ENCODE assay signal across 17 cellular contexts in the genomic region with DNA sequence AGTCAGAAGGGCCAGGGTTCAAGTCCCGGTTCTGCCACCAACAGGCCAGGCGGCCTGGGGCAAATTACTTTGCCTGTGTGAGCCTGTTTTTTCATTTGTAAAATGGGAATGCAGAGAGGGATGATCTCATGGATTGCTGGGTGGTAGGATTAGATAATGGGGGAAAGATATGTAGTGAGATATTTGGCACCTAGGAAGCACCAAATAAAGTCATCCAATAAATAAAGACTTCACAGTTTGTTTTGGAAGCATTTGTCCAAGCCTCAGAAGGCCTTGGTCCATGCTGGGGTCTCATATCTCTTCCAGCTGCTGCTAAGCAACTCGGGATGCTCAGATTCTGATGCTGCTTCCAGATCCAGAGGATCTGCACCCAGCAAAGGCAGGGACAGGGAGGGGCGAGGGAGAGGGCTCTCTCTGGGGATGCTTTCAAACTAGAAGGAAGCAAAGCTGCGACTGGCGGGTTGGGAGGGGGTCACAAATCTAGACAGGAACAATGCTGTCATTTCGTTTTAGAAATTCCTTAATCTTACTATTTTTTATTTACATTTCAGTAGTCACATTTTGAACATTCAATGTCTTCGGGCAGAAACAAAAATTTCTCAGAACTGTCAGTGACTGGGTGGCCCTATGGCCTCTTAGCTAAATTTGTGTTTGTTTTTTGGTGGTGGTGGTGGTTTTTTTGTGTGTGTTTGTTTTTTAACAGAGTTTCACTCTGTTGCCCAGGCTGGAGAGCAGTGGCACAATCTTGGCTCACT.
A peak's percentile ranks its signal among the peaks of the same experiment; 100 is the strongest.
DNase-seq lines count a peak whose midpoint lies in the region; ATAC-seq and TF ChIP-seq lines count a peak whose summit lies in the region.
"Had no signal": no experiment of that assay in that cellular context is flagged by ENCODE, and none has a peak within 500 bp of the region (broad histone marks: within the 10 kb centered on the region; RNA-seq: fewer than 3 reads in every experiment).

No MANE protein-coding gene starts in this region.

- no peaks in the 10 kb centered on the region for H3K36me3 Mint-ChIP-seq in stimulated activated naive B cell treated with anti-CD40 and anti-IgM and Interleukin-4, amounts not matched to agents 10 μg/mL and 1 μg/mL and 100 μg/mL, for 72 hours

- H3K4me3 ChIP-seq in Peyer's patch (no peak overlapping the region), esophagus squamous epithelium (no peak overlapping the region), mucosa of rectum (ENCODE audit: low read length in 2 of 2) (no peak overlapping the region), tibial nerve (no peak overlapping the region)
- H3K4me3 ChIP-seq: GM12878 had no signal

- TF ChIP-seq POLR2A in Peyer's patch (IDR thresholded peaks at IDR 0.05) (no peak), esophagus squamous epithelium (IDR thresholded peaks at IDR 0.05) (no peak), tibial nerve (IDR thresholded peaks at IDR 0.05) (no peak)

- no peaks in the 10 kb centered on the region for H3K4me1 Mint-ChIP-seq in stimulated activated naive B cell treated with anti-CD40 and anti-IgM and Interleukin-4, amounts not matched to agents 10 μg/mL and 1 μg/mL and 100 μg/mL, for 72 hours
- H3K4me1 Mint-ChIP-seq: activated CD4-positive, alpha-beta T cell treated with anti-CD3 and anti-CD28 coated beads for 36 hours had no signal

- no peak for ATAC-seq in stimulated activated naive B cell treated with anti-CD40 and anti-IgM and Interleukin-4, amounts not matched to agents 10 μg/mL and 1 μg/mL and 100 μg/mL, for 72 hours (replicated peaks)
- no peak for ATAC-seq in HG03565 (IDR thresholded peaks at IDR 0.05; ENCODE audit: unreplicated experiment)
- ATAC-seq: activated CD4-positive, alpha-beta T cell treated with anti-CD3 and anti-CD28 coated beads for 36 hours; GM12878 had no signal

- H3K4me1 ChIP-seq in Peyer's patch (peaks cover 0 to 3% (median 0%) of the 10 kb centered on the region in 4 donors), esophagus squamous epithelium (peaks cover 0 to 37% (median 10%) of the 10 kb centered on the region in 3 donors), mucosa of rectum (ENCODE audit: control insufficient read depth in 2 of 2, insufficient read depth in 2 of 2, low read length in 2 of 2) (no peaks in the 10 kb centered on the region), tibial nerve (peaks cover 0 to 59% (median 30%) of the 10 kb centered on the region in 4 donors)

- H3K9me3 ChIP-seq in Peyer's patch: no peaks in the 10 kb centered on the region
- peaks cover 0 to 10% (median 4%) of the 10 kb centered on the region in 3 donors for H3K9me3 ChIP-seq in esophagus squamous epithelium
- H3K9me3 ChIP-seq in mucosa of rectum (ENCODE audit: control insufficient read depth in 2 of 2, low read length in 2 of 2): no peaks in the 10 kb centered on the region
- H3K9me3 ChIP-seq in tibial nerve: no peaks in the 10 kb centered on the region

- peaks cover 12% of the 10 kb centered on the region in 2 donors for H3K27me3 Mint-ChIP-seq in stimulated activated naive B cell treated with anti-CD40 and anti-IgM and Interleukin-4, amounts not matched to agents 10 μg/mL and 1 μg/mL and 100 μg/mL, for 72 hours

- H3K27ac Mint-ChIP-seq in stimulated activated naive B cell treated with anti-CD40 and anti-IgM and Interleukin-4, amounts not matched to agents 10 μg/mL and 1 μg/mL and 100 μg/mL, for 72 hours: no peak overlapping the region
- H3K27ac Mint-ChIP-seq: activated CD4-positive, alpha-beta T cell treated with anti-CD3 and anti-CD28 coated beads for 36 hours; stimulated activated naive CD8-positive, alpha-beta T cell treated with anti-CD3 and anti-CD28 coated beads, Interleukin-15, Interleukin-2, amounts not matched to agents 100 ng/mL and 50 ng/mL, for 24 hours had no signal

- no peaks in the 10 kb centered on the region for H3K27me3 ChIP-seq in Peyer's patch
- no peaks in the 10 kb centered on the region for H3K27me3 ChIP-seq in esophagus squamous epithelium
- no peaks in the 10 kb centered on the region for H3K27me3 ChIP-seq in mucosa of rectum (ENCODE audit: control insufficient read depth in 2 of 2, insufficient read depth in 2 of 2, low read length in 2 of 2)
- no peaks in the 10 kb centered on the region for H3K27me3 ChIP-seq in tibial nerve

- WGBS in esophagus squamous epithelium, 2 donors: 58 to 64% methylated on average over 8 of the region's 8 CpGs
- 32 to 40% methylated on average over 8 of the region's 8 CpGs for WGBS in tibial nerve, 2 donors

- peaks cover 0 to 3% of the 10 kb centered on the region in 2 donors for H3K9me3 Mint-ChIP-seq in stimulated activated naive B cell treated with anti-CD40 and anti-IgM and Interleukin-4, amounts not matched to agents 10 μg/mL and 1 μg/mL and 100 μg/mL, for 72 hours
- H3K9me3 Mint-ChIP-seq: stimulated activated naive CD8-positive, alpha-beta T cell treated with anti-CD3 and anti-CD28 coated beads, Interleukin-15, Interleukin-2, amounts not matched to agents 100 ng/mL and 50 ng/mL, for 24 hours had no signal

- no peak overlapping the region for H3K4me3 Mint-ChIP-seq in stimulated activated naive B cell treated with anti-CD40 and anti-IgM and Interleukin-4, amounts not matched to agents 10 μg/mL and 1 μg/mL and 100 μg/mL, for 72 hours
- H3K4me3 Mint-ChIP-seq: activated CD4-positive, alpha-beta T cell treated with anti-CD3 and anti-CD28 coated beads for 36 hours; stimulated activated naive CD8-positive, alpha-beta T cell treated with anti-CD3 and anti-CD28 coated beads, Interleukin-15, Interleukin-2, amounts not matched to agents 100 ng/mL and 50 ng/mL, for 24 hours had no signal

- TF ChIP-seq CTCF in Peyer's patch (IDR thresholded peaks at IDR 0.05) (no peak), esophagus squamous epithelium (IDR thresholded peaks at IDR 0.05) (no peak), tibial nerve (IDR thresholded peaks at IDR 0.05) (no peak)

- DNase-seq in Peyer's patch (peak in 1 of 3 donors; percentile 22), esophagus squamous epithelium (lab: John Stamatoyannopoulos, UW) (no peak), tibial nerve (ENCODE audit: low spot score in 2 of 2) (no peak), NCI-H2227 (lab: John Stamatoyannopoulos, UW; ENCODE audit: unreplicated experiment) (no peak), SW 1271 (lab: John Stamatoyannopoulos, UW) (no peak)
- no peak for DNase-seq in stimulated activated naive B cell treated with anti-CD40 and anti-IgM and Interleukin-4, amounts not matched to agents 10 μg/mL and 1 μg/mL and 100 μg/mL, for 72 hours
- DNase-seq: activated CD4-positive, alpha-beta T cell treated with anti-CD3 and anti-CD28 coated beads for 36 hours; activated gamma-delta T cell treated with Interleukin-2 at 50 U/mL for 16 hours; Calu3; H7; NCI-H187; NCI-H524; stimulated activated CD4-positive, alpha-beta T cell treated with anti-CD3 and anti-CD28 coated beads, Interleukin-15, amount 100 ng/mL, for 24 hours had no signal

- H3K36me3 ChIP-seq in Peyer's patch (no peaks in the 10 kb centered on the region), esophagus squamous epithelium (no peaks in the 10 kb centered on the region), mucosa of rectum (ENCODE audit: control insufficient read depth in 2 of 2, insufficient read depth in 2 of 2, low read length in 2 of 2) (no peaks in the 10 kb centered on the region), tibial nerve (no peaks in the 10 kb centered on the region)

- H3K9ac ChIP-seq in mucosa of rectum (ENCODE audit: low read depth in 1 of 2, low read length in 2 of 2): no peak overlapping the region

- intact Hi-C loops in esophagus squamous epithelium (cut with DNase I): no loop called here

- H3K27ac ChIP-seq in Peyer's patch: peak overlapping the region in 3 of 4 donors; percentile 1 to 36 (median 2)
- peak overlapping the region in 3 of 4 donors; percentile 13 to 68 (median 35) for H3K27ac ChIP-seq in esophagus squamous epithelium
- H3K27ac ChIP-seq in mucosa of rectum (ENCODE audit: low read depth in 2 of 2, low read length in 2 of 2): peak overlapping the region; percentile 1 to 35
- peak overlapping the region; percentile 31 to 84 (median 60) for H3K27ac ChIP-seq in tibial nerve

- no peak for TF ChIP-seq EP300 in tibial nerve (IDR thresholded peaks at IDR 0.05)

Comparison
In these comparisons a context has a peak if more than half of its experiments do, and no peak if none do; other contexts are left out.
1. H3K27ac ChIP-seq: peak in every context shown above with its lines; median percentile 60 in tibial nerve; 35 in esophagus squamous epithelium; 18 in mucosa of rectum; 2 in Peyer's patch.